ENCODE assay signal across 8 cellular contexts in genomic region chr2:213150315-213150951, GRCh38. TPM values are rescaled to one million over a fixed set of nuclear protein-coding genes. Genes with fewer than 3 reads are reported as not detected.
A peak's percentile ranks its signal among the peaks of the same experiment; 100 is the strongest.
DNase-seq lines count a peak whose midpoint lies in the region; TF ChIP-seq lines count a peak whose summit lies in the region.

No MANE protein-coding gene starts in this region.

- peaks cover 2 to 4% (median 4%) of the 10 kb centered on the region in 3 donors for H3K36me3 ChIP-seq in skeletal muscle tissue (ENCODE audit: control insufficient read depth in 3 of 3, insufficient read depth in 3 of 3, low read length in 3 of 3)

- H3K27me3 ChIP-seq in HL-60 (ENCODE audit: insufficient read depth, poor library complexity, severe bottlenecking): no peaks in the 10 kb centered on the region
- H3K27me3 ChIP-seq in skeletal muscle tissue (ENCODE audit: control insufficient read depth in 3 of 3, insufficient read depth in 3 of 3, low read length in 3 of 3): no peaks in the 10 kb centered on the region

- H3K27ac ChIP-seq in HL-60 (replicated peaks) (peak overlapping the region; percentile 64; the same call in 1 of the 2 replicates), angular gyrus (ENCODE audit: low read depth, low read length) (peak overlapping the region; percentile 94), skeletal muscle tissue (ENCODE audit: low read depth, low read length) (peak overlapping the region; percentile 79)

- H3K4me3 ChIP-seq in AG09309 (ENCODE audit: control insufficient read depth, low read depth, low read length) (peak overlapping the region; percentile 52), HL-60 (replicated peaks; ENCODE audit: insufficient read depth, low read length) (no peak overlapping the region), skeletal muscle tissue (ENCODE audit: low read length in 3 of 3) (peak overlapping the region; percentile 85 to 100 (median 91))

- H3K9ac ChIP-seq in skeletal muscle tissue (ENCODE audit: low read depth in 1 of 3, low read length in 3 of 3): peak overlapping the region; percentile 79 to 94 (median 82)

- no peaks in the 10 kb centered on the region for H3K9me3 ChIP-seq in skeletal muscle tissue (ENCODE audit: control insufficient read depth in 3 of 3, low read length in 3 of 3)

- TF ChIP-seq CTCF in AG09309 (IDR thresholded peaks at IDR 0.05; ENCODE audit: control insufficient read depth, insufficient read depth, low read depth, low read length, missing control alignments): no peak
- TF ChIP-seq CTCF in HL-60 (IDR thresholded peaks at IDR 0.05; ENCODE audit: insufficient read depth, low read length): no peak

- peaks cover 4 to 16% (median 10%) of the 10 kb centered on the region in 3 donors for H3K4me1 ChIP-seq in skeletal muscle tissue (ENCODE audit: control insufficient read depth in 3 of 3, insufficient read depth in 3 of 3, low read length in 3 of 3)

- DNase-seq in AG09309 (ENCODE audit: low read depth) (no peak), HL-60 (ENCODE audit: low read depth in 1 of 2, low spot score in 1 of 2) (no peak), iPS-NIHi11 (ENCODE audit: low spot score) (peak; percentile 18), NCI-H510A (lab: John Stamatoyannopoulos, UW) (no peak), SKM-1 (lab: John Stamatoyannopoulos, UW; ENCODE audit: unreplicated experiment) (no peak), NCI-H1048 (lab: John Stamatoyannopoulos, UW) (no peak)

RNA-seq across cellular contexts. Expression of gene IKZF2, which starts 1.0 kb away (rescaled TPM):
- 4.2 TPM for total RNA-seq in skeletal muscle tissue
